Comparison of ENCODE assay signal across 1 cellular context in genomic region chr13:49112782-49113525, GRCh38.
A peak's percentile ranks its signal among the peaks of the same experiment; 100 is the strongest.
TF ChIP-seq lines count a peak whose summit lies in the region.

No MANE protein-coding gene starts in this region.

TF ChIP-seq in H1, 55 proteins besides CTCF, POLR2A, EP300 and RAD21 (continued from another document):
- TF ChIP-seq SP1 (IDR thresholded peaks at IDR 0.05; ENCODE audit: low read depth, low read length): no peak
- TF ChIP-seq EGR1 (IDR thresholded peaks at IDR 0.05; ENCODE audit: borderline replicate concordance, low read depth, low read length): peak; percentile 86
- TF ChIP-seq ASH2L (IDR thresholded peaks at IDR 0.05; ENCODE audit: low read length): peak; percentile 89
- TF ChIP-seq, protein P1, sequence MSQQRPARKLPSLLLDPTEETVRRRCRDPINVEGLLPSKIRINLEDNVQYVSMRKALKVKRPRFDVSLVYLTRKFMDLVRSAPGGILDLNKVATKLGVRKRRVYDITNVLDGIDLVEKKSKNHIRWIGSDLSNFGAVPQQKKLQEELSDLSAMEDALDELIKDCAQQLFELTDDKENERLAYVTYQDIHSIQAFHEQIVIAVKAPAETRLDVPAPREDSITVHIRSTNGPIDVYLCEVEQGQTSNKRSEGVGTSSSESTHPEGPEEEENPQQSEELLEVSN (IDR thresholded peaks at IDR 0.05): no peak
- TF ChIP-seq BRCA1 (IDR thresholded peaks at IDR 0.05; ENCODE audit: low read depth, low read length): no peak
- peak; percentile 57; the same call in 1 of the 2 replicates for TF ChIP-seq RBBP5 (IDR thresholded peaks at IDR 0.05; ENCODE audit: borderline replicate concordance, low read depth, low read length)
- TF ChIP-seq KDM1A (IDR thresholded peaks at IDR 0.05; ENCODE audit: borderline replicate concordance, low read length): peak; percentile 36; the same call in 1 of the 2 replicates
